Comparison of ENCODE assay signal across 12 cellular contexts in the genomic region with DNA sequence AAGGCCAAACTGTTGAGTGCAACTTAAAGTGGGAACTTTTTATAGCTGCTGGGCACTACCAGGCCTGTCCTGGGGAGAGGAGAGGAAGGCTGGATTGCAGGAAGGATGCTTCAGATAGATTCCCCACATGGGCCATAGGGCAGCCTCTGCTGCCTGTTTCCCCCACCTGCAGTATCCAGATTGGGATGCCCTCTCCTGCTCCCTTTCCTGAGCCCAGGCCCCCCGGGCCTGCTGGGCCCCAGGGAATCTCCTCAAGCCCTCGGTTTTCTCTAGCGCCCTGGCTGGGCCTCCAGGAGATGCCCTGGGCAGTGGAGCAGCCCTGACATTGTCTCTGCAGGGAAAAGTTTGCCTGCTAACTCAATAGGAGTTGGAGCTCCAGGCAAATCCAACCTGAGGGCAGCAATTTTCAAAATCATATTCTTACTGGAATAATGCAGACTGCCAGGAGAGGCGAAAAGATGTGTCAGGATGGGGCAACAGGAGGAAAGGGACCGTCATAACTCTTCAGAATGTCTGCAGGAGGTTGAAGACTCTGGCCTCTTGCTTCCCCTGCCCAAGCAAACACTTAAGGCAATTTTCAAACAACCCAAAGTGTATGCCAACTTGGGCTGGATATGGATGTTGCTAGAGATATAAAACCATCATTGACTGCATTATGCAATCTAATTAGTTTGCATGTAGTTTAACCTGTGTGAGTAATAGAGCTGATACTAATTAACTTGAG. TPM values are rescaled to one million over a fixed set of nuclear protein-coding genes. Genes with fewer than 3 reads are reported as not detected.
DNase-seq lines count a peak whose midpoint lies in the region; ATAC-seq, FAIRE-seq and TF ChIP-seq lines count a peak whose summit lies in the region.
"Had no signal": no experiment of that assay in that cellular context is flagged by ENCODE, and none has a peak within 500 bp of the region (broad histone marks: within the 10 kb centered on the region; RNA-seq: fewer than 3 reads in every experiment).

No MANE protein-coding gene starts in this region.

- H3K36me3 ChIP-seq in A673 (ENCODE audit: insufficient read depth, low read length, poor library complexity, severe bottlenecking) (peaks cover 75% of the 10 kb centered on the region), IMR-90 (ENCODE audit: control insufficient read depth, insufficient read depth, low read length) (peaks cover 53% of the 10 kb centered on the region), endothelial cell of umbilical vein (ENCODE audit: control insufficient read depth in 2 of 2, extremely low read depth in 1 of 2, insufficient read depth in 2 of 2, low read length in 2 of 2) (peaks cover 36 to 50% of the 10 kb centered on the region in 2 experiments), neuron (ENCODE audit: insufficient read depth, low read length) (peaks cover 70% of the 10 kb centered on the region), Karpas-422 (ENCODE audit: insufficient read depth, low read length) (no peaks in the 10 kb centered on the region)

- peak overlapping the region; percentile 74 for H2BK120ac ChIP-seq in IMR-90 (ENCODE audit: low read depth, low read length)

- H2AFZ ChIP-seq in IMR-90 (replicated peaks; ENCODE audit: low read length, poor library complexity) (no peak overlapping the region), endothelial cell of umbilical vein (ENCODE audit: low read depth, low read length) (no peak overlapping the region), neuron (ENCODE audit: low read depth, low read length) (no peak overlapping the region), Karpas-422 (ENCODE audit: low read length) (no peak overlapping the region)

- intact Hi-C loops in A673 (cut with micrococcal nuclease; ENCODE audit: unreplicated experiment) (loop anchor here (5.0 to 10.0 kb wide), 2 partner anchors 732 to 1660 kb away; no protein-coding TSS in a partner anchor), IMR-90 (cut with micrococcal nuclease) (loop anchor here (5.0 kb wide), 1 partner anchor 448 kb away; no protein-coding TSS in a partner anchor), endothelial cell of umbilical vein (cut with micrococcal nuclease) (loop anchor here (1.0 kb wide), 1 partner anchor 7 kb away; no protein-coding TSS in a partner anchor)

- H3K9me1 ChIP-seq in IMR-90 (ENCODE audit: insufficient read depth, low read length): no peaks in the 10 kb centered on the region
- no peaks in the 10 kb centered on the region for H3K9me1 ChIP-seq in endothelial cell of umbilical vein (replicated peaks; ENCODE audit: control insufficient read depth, extremely low read depth, insufficient read depth, low read length)

- TF ChIP-seq CTCF in A673 (conservative IDR thresholded peaks at IDR 0.05; ENCODE audit: low read depth, low read length) (no peak), IMR-90 (conservative IDR thresholded peaks at IDR 0.05; ENCODE audit: low read depth, low read length) (no peak), endothelial cell of umbilical vein (IDR thresholded peaks at IDR 0.05; ENCODE audit: extremely low read depth in 1 of 2, insufficient read depth in 1 of 2, low read depth in 1 of 2, low read length in 2 of 2) (no peak)

- peak overlapping the region; percentile 93 for H3K14ac ChIP-seq in IMR-90 (replicated peaks; ENCODE audit: low read depth, low read length)

- ATAC-seq in IMR-90 (ENCODE audit: low read depth): no peak
- ATAC-seq in HG03045 (IDR thresholded peaks at IDR 0.05; ENCODE audit: unreplicated experiment): no peak
- ATAC-seq: CD8-positive, alpha-beta T cell; left colon had no signal

- H3K56ac ChIP-seq in IMR-90 (ENCODE audit: extremely low read depth, insufficient read depth, low read length): peak overlapping the region; percentile 96

- no peaks in the 10 kb centered on the region for H3K27me3 ChIP-seq in A673 (replicated peaks; ENCODE audit: insufficient read depth, low read depth, low read length, poor library complexity)
- no peaks in the 10 kb centered on the region for H3K27me3 ChIP-seq in IMR-90 (ENCODE audit: control insufficient read depth, insufficient read depth, low read length)
- H3K27me3 ChIP-seq in endothelial cell of umbilical vein (ENCODE audit: control insufficient read depth in 2 of 2, insufficient read depth in 2 of 2, low read length in 2 of 2): no peaks in the 10 kb centered on the region
- no peaks in the 10 kb centered on the region for H3K27me3 ChIP-seq in neuron (ENCODE audit: insufficient read depth, low read length)
- H3K27me3 ChIP-seq in Karpas-422 (ENCODE audit: low read length): no peaks in the 10 kb centered on the region

- H4K8ac ChIP-seq in IMR-90 (ENCODE audit: low read depth in 2 of 2, low read length in 2 of 2): peak overlapping the region; percentile 71 to 78; a peak in 3 of 4 replicates

- no peaks in the 10 kb centered on the region for H3K9me3 ChIP-seq in A673 (ENCODE audit: low read depth, low read length, poor library complexity, severe bottlenecking)
- no peaks in the 10 kb centered on the region for H3K9me3 ChIP-seq in IMR-90 (ENCODE audit: control insufficient read depth, insufficient read depth, low read length)
- H3K9me3 ChIP-seq in endothelial cell of umbilical vein (replicated peaks; ENCODE audit: control insufficient read depth, insufficient read depth, low read length): no peaks in the 10 kb centered on the region
- no peaks in the 10 kb centered on the region for H3K9me3 ChIP-seq in neuron (ENCODE audit: low read length)
- peaks cover 4% of the 10 kb centered on the region for H3K9me3 ChIP-seq in Karpas-422 (ENCODE audit: low read length)

- peak overlapping the region; percentile 97 for H3K27ac ChIP-seq in A673 (ENCODE audit: low read depth, low read length, poor library complexity, severe bottlenecking)
- peak overlapping the region; percentile 98 for H3K27ac ChIP-seq in IMR-90 (ENCODE audit: insufficient read depth, low read length)
- H3K27ac ChIP-seq in endothelial cell of umbilical vein (ENCODE audit: insufficient read depth, low read depth, low read length): peak overlapping the region; percentile 89
- H3K27ac ChIP-seq in Karpas-422 (ENCODE audit: low read length): no peak overlapping the region

- H3K18ac ChIP-seq in IMR-90 (ENCODE audit: low read depth, low read length): peak overlapping the region; percentile 93

- H3K4me2 ChIP-seq in IMR-90 (ENCODE audit: low read depth, low read length): peak overlapping the region; percentile 99
- H3K4me2 ChIP-seq in endothelial cell of umbilical vein (ENCODE audit: insufficient read depth, low read length): peak overlapping the region; percentile 97
- no peak overlapping the region for H3K4me2 ChIP-seq in Karpas-422 (ENCODE audit: low read depth, low read length, poor library complexity, severe bottlenecking)

- H3K79me2 ChIP-seq in endothelial cell of umbilical vein (ENCODE audit: control insufficient read depth, insufficient read depth, low read length) (peaks cover 95% of the 10 kb centered on the region), Karpas-422 (ENCODE audit: low read length) (no peaks in the 10 kb centered on the region)

- peak overlapping the region; percentile 77 for H3K4me3 ChIP-seq in A673 (ENCODE audit: low read depth, low read length, poor library complexity, severe bottlenecking)
- peak overlapping the region; percentile 84 for H3K4me3 ChIP-seq in IMR-90 (ENCODE audit: insufficient read depth, low read depth, low read length)
- H3K4me3 ChIP-seq in endothelial cell of umbilical vein (replicated peaks in 1 of 3; ENCODE audit: insufficient read depth in 1 of 3, low read depth in 1 of 3, low read length in 3 of 3): peak overlapping the region; percentile 92 to 99 (median 99)
- H3K4me3 ChIP-seq in neuron (ENCODE audit: low read length): peak overlapping the region; percentile 100
- no peak overlapping the region for H3K4me3 ChIP-seq in Karpas-422 (ENCODE audit: low read length)

- BruUV-seq in A673 (replicated peaks; lab: Mats Ljungman, UMichigan): no TSS peak
- no TSS peak for BruUV-seq in IMR-90 (replicated peaks; lab: Mats Ljungman, UMichigan)
- no TSS peak for BruUV-seq in endothelial cell of umbilical vein (replicated peaks; lab: Mats Ljungman, UMichigan)

- H2BK5ac ChIP-seq in IMR-90 (ENCODE audit: low read depth, low read length, poor library complexity, severe bottlenecking): peak overlapping the region; percentile 94

- peak overlapping the region; percentile 72 for H2AK5ac ChIP-seq in IMR-90 (ENCODE audit: low read depth, low read length)

- peak overlapping the region; percentile 82 for H2AK9ac ChIP-seq in IMR-90 (replicated peaks; ENCODE audit: low read depth, low read length, poor library complexity)

- dilution Hi-C loops in IMR-90 (cut with HindIII; ENCODE audit: low sequenced_read_pairs, unreplicated experiment): no loop called here
- dilution Hi-C loops in endothelial cell of umbilical vein (cut with MboI; ENCODE audit: extremely low pct_ligation_motif_present, low sequenced_read_pairs): loop anchor here (25.0 kb wide), 1 partner anchor 1023 kb away; no protein-coding TSS in a partner anchor

- CTCF ChIA-PET in A673 (lab: Charles Lee) (interaction anchor here (0.8 kb wide), 1 partner anchor 8 kb away, joined by 5 read pairs; no protein-coding TSS in a partner anchor), IMR-90 (lab: Yijun Ruan, JAX) (interaction anchor here (2.1 kb wide), 1 partner anchor 8 kb away, joined by 10 read pairs; no protein-coding TSS in a partner anchor), endothelial cell of umbilical vein (lab: Charles Lee) (interaction anchor here (0.8 to 3.0 kb wide), 4 partner anchors 7 to 911 kb away, joined by 3 to 21 read pairs (median 6); no protein-coding TSS in a partner anchor)

- H2BK20ac ChIP-seq in IMR-90 (ENCODE audit: low read depth, low read length): no peak overlapping the region

- FAIRE-seq in endothelial cell of umbilical vein (lab: Jason Lieb, UNC): no peak

- peak; percentile 33 for DNase-seq in A673 (ENCODE audit: low spot score)
- DNase-seq in IMR-90: no peak
- peak; percentile 28 for DNase-seq in endothelial cell of umbilical vein (ENCODE audit: low read depth, low spot score)
- no peak for DNase-seq in GM19238 (ENCODE audit: insufficient read length, low spot score)
- DNase-seq in COLO829 (ENCODE audit: low spot score): no peak
- DNase-seq in Karpas-422: no peak
- DNase-seq: CD8-positive, alpha-beta T cell; left colon; stimulated activated CD8-positive, alpha-beta memory T cell treated with anti-CD3 and anti-CD28 coated beads, Interleukin-4, amount 100 ng/mL, for 48 hours had no signal

- 0 out of 3 replicates have a peak overlapping the region, but pooled peaks have one; percentile 47 for H2BK15ac ChIP-seq in IMR-90 (ENCODE audit: low read depth, low read length)

- no peaks in the 10 kb centered on the region for H3K9me2 ChIP-seq in Karpas-422 (replicated peaks; ENCODE audit: insufficient read depth, low read length)

- peak overlapping the region; percentile 85 for H4K5ac ChIP-seq in IMR-90 (ENCODE audit: low read depth, low read length)

- peak overlapping the region; percentile 93 for H3K4ac ChIP-seq in IMR-90 (ENCODE audit: low read depth, low read length)

- in situ Hi-C loops in IMR-90 (cut with MboI; ENCODE audit: low sequenced_read_pairs): loop anchor here (10.0 to 25.0 kb wide), 2 partner anchors 773 to 1040 kb away; no protein-coding TSS in a partner anchor

- H3K23ac ChIP-seq in IMR-90 (ENCODE audit: low read depth, low read length): peak overlapping the region; percentile 57

- peaks cover 47% of the 10 kb centered on the region for H4K20me1 ChIP-seq in IMR-90 (ENCODE audit: insufficient read depth, low read length)
- H4K20me1 ChIP-seq in endothelial cell of umbilical vein (replicated peaks; ENCODE audit: control insufficient read depth, extremely low read depth, insufficient read depth, low read length): peaks cover 2% of the 10 kb centered on the region
- no peaks in the 10 kb centered on the region for H4K20me1 ChIP-seq in Karpas-422 (ENCODE audit: insufficient read depth, low read depth, low read length)

- POLR2A ChIA-PET in A673 (lab: Charles Lee; ENCODE audit: low non-redundant PET) (no interaction called here), IMR-90 (lab: Charles Lee; ENCODE audit: unreplicated experiment) (interaction anchor here (0.6 kb wide), 1 partner anchor 1066 kb away, joined by 3 read pairs; no protein-coding TSS in a partner anchor), endothelial cell of umbilical vein (lab: Charles Lee) (interaction anchor here (2.8 to 4.2 kb wide), 2 partner anchors 8 to 11 kb away, joined by 13 to 15 read pairs; no protein-coding TSS in a partner anchor)

- H3K79me1 ChIP-seq in IMR-90 (ENCODE audit: low read depth in 1 of 2, low read length in 2 of 2): no peaks in the 10 kb centered on the region; a peak in 1 of 4 replicates

- TF ChIP-seq RAD21 in IMR-90 (IDR thresholded peaks at IDR 0.05; ENCODE audit: low read length): no peak

- H3K4me1 ChIP-seq in A673 (ENCODE audit: insufficient read depth, low read length, poor library complexity, severe bottlenecking) (peaks cover 6% of the 10 kb centered on the region), IMR-90 (ENCODE audit: control insufficient read depth, insufficient read depth, low read length) (no peaks in the 10 kb centered on the region), endothelial cell of umbilical vein (ENCODE audit: control insufficient read depth, extremely low read depth, insufficient read depth, low read length) (no peaks in the 10 kb centered on the region), neuron (ENCODE audit: insufficient read depth, low read length) (peaks cover 25% of the 10 kb centered on the region), Karpas-422 (ENCODE audit: low read length) (no peaks in the 10 kb centered on the region)

- peak overlapping the region; percentile 67 for H4K91ac ChIP-seq in IMR-90 (ENCODE audit: insufficient read depth, low read depth, low read length)

- TF ChIP-seq POLR2A in IMR-90 (IDR thresholded peaks at IDR 0.05; ENCODE audit: low read depth, low read length): no peak
- peak; percentile 3 for TF ChIP-seq POLR2A in endothelial cell of umbilical vein (IDR thresholded peaks at IDR 0.05; ENCODE audit: low read depth, low read length)

- 0% methylated on average over 1 of the region's 5 CpGs; no CpG with 5 or more reads in 1 of the 2 experiments for WGBS in IMR-90 (ENCODE audit: extremely low coverage in 2 of 2, insufficient read length in 1 of 2), 2 experiments

- peak overlapping the region; percentile 99 for H3K9ac ChIP-seq in IMR-90 (ENCODE audit: low read depth, low read length)
- peak overlapping the region; percentile 87 for H3K9ac ChIP-seq in endothelial cell of umbilical vein (replicated peaks; ENCODE audit: extremely low read depth, insufficient read depth, low read length)
- H3K9ac ChIP-seq in Karpas-422 (ENCODE audit: low read length): no peak overlapping the region

RNA-seq across cellular contexts. Expression of a gene that starts 4.4 kb away (rescaled TPM):
- total RNA-seq in A673 (2021) (106 and 138 TPM in 2 replicates), IMR-90 (2012; rRNA removed) (20.3 and 28.1 TPM in 2 replicates), endothelial cell of umbilical vein (153 and 182 TPM in 2 replicates)
- polyA plus RNA-seq in IMR-90 (2012; rRNA removed) (161 and 185 TPM in 2 replicates), endothelial cell of umbilical vein (105 and 120 TPM in 2 replicates)
- polyA plus RNA-seq in IMR-90 (2012; cell fraction: cytosol; rRNA removed): 113 and 142 TPM in 2 replicates
- polyA plus RNA-seq in IMR-90 (2012; cell fraction: nucleus; rRNA removed; ENCODE audit: low replicate concordance): 109 and 182 TPM in 2 replicates
- 108 and 112 TPM in 2 replicates for polyA plus RNA-seq in endothelial cell of umbilical vein (2011; cell fraction: cytosol; rRNA removed)
- 115 and 122 TPM in 2 replicates for polyA plus RNA-seq in endothelial cell of umbilical vein (2011; cell fraction: nucleus; rRNA removed)
- 242 and 247 TPM in 2 replicates for polyA plus RNA-seq in endothelial cell of umbilical vein (2012)
- polyA minus RNA-seq in endothelial cell of umbilical vein: 77.0 and 94.2 TPM in 2 replicates
- polyA minus RNA-seq in endothelial cell of umbilical vein (2011; cell fraction: cytosol; rRNA and poly(A)+ RNA removed): 23.5 TPM
- 98.6 and 113 TPM in 2 replicates for polyA minus RNA-seq in endothelial cell of umbilical vein (2011; cell fraction: nucleus; rRNA and poly(A)+ RNA removed)
- not detected in 2 replicates for total RNA-seq in Karpas-422 (2014; rRNA removed; shearing (Covaris generic); ENCODE audit: low replicate concordance)
- total RNA-seq: CD8-positive, alpha-beta T cell; OCI-LY7 had no signal

Comparison
In these comparisons a context has a peak if more than half of its experiments do, and no peak if none do; other contexts are left out.
1. DNase-seq: peak in A673 (single experiment) and endothelial cell of umbilical vein (single experiment); none in IMR-90 (single experiment), GM19238 (single experiment), COLO829 (single experiment) and Karpas-422 (single experiment).
2. RNA of a gene that starts 4.4 kb away (total RNA-seq): 153 to 182 TPM in endothelial cell of umbilical vein, 106 to 138 TPM in A673 and 20.3 to 28.1 TPM in IMR-90; not detected in Karpas-422; every median in the first group is over 10 times any median in the second.